9 cellular contexts compared by ENCODE assay signal in genomic region chr15:90099072-90099867, GRCh38. TPM values are rescaled to one million over a fixed set of nuclear protein-coding genes. Genes with fewer than 3 reads are reported as not detected.
A peak's percentile ranks its signal among the peaks of the same experiment; 100 is the strongest.
DNase-seq lines count a peak whose midpoint lies in the region; ATAC-seq and TF ChIP-seq lines count a peak whose summit lies in the region.
"Had no signal": no experiment of that assay in that cellular context is flagged by ENCODE, and none has a peak within 500 bp of the region (broad histone marks: within the 10 kb centered on the region; RNA-seq: fewer than 3 reads in every experiment).

No MANE protein-coding gene starts in this region.

- no peaks in the 10 kb centered on the region for H3K27me3 Mint-ChIP-seq in activated CD4-positive, alpha-beta memory T cell treated with anti-CD3 and anti-CD28 coated beads for 36 hours

- H4K20me1 ChIP-seq in fibroblast of lung (ENCODE audit: control insufficient read depth, extremely low read depth, insufficient read depth, low read length): no peaks in the 10 kb centered on the region

- no peak for TF ChIP-seq CTCF in fibroblast of lung (conservative IDR thresholded peaks at IDR 0.05 in 1 of 2, IDR thresholded peaks at IDR 0.05 in 1 of 2; ENCODE audit: low read depth in 1 of 2, low read length in 2 of 2)

- peaks cover 13% of the 10 kb centered on the region for H3K36me3 Mint-ChIP-seq in activated CD4-positive, alpha-beta memory T cell treated with anti-CD3 and anti-CD28 coated beads for 36 hours

- peak overlapping the region; percentile 86 for H3K4me3 Mint-ChIP-seq in activated CD4-positive, alpha-beta memory T cell treated with anti-CD3 and anti-CD28 coated beads for 36 hours

- ATAC-seq in GM21529 (IDR thresholded peaks at IDR 0.05; ENCODE audit: unreplicated experiment): peak; percentile 23
- ATAC-seq in stimulated activated naive CD8-positive, alpha-beta T cell treated with anti-CD3 and anti-CD28 coated beads, Interleukin-15, Interleukin-2, amounts not matched to agents 100 U/mL and 50 U/mL, for 24 hours: no peak
- ATAC-seq in GM18867 (IDR thresholded peaks at IDR 0.05; ENCODE audit: unreplicated experiment): no peak

- CTCF ChIA-PET in activated CD4-positive, alpha-beta memory T cell treated with anti-CD3 and anti-CD28 coated beads for 36 hours (lab: Charles Lee): interaction anchor here (0.6 to 1.2 kb wide), 5 partner anchors 11 to 538 kb away, joined by 3 read pairs; no protein-coding TSS in a partner anchor

- no peaks in the 10 kb centered on the region for H3K27me3 ChIP-seq in fibroblast of lung (ENCODE audit: control insufficient read depth, insufficient read depth, low read length)

- no peak overlapping the region for H2AFZ ChIP-seq in fibroblast of lung (ENCODE audit: low read length)

- peaks cover 2% of the 10 kb centered on the region for H3K79me2 ChIP-seq in fibroblast of lung (ENCODE audit: control insufficient read depth, insufficient read depth, low read length)

- H3K4me1 Mint-ChIP-seq in activated CD4-positive, alpha-beta memory T cell treated with anti-CD3 and anti-CD28 coated beads for 36 hours (ENCODE audit: low read depth): peaks cover 75% of the 10 kb centered on the region

- no peaks in the 10 kb centered on the region for H3K9me3 Mint-ChIP-seq in activated CD4-positive, alpha-beta memory T cell treated with anti-CD3 and anti-CD28 coated beads for 36 hours

- peak overlapping the region; percentile 56 for H3K4me2 ChIP-seq in fibroblast of lung (ENCODE audit: extremely low read depth, insufficient read depth, low read length)

- DNase-seq in activated CD4-positive, alpha-beta memory T cell treated with anti-CD3 and anti-CD28 coated beads for 36 hours: peak; percentile 49
- DNase-seq in fibroblast of lung (ENCODE audit: low read depth in 2 of 2) (no peak), NOMO-1 treated with DMSO at 0.1 percent for 48 hours (lab: John Stamatoyannopoulos, UW; ENCODE audit: unreplicated experiment) (no peak), AG08396 (ENCODE audit: low spot score) (no peak), NCI-H2107 (lab: John Stamatoyannopoulos, UW) (no peak)
- peak; percentile 36 for DNase-seq in stimulated activated naive CD8-positive, alpha-beta T cell treated with anti-CD3 and anti-CD28 coated beads, Interleukin-15, Interleukin-2, amounts not matched to agents 100 U/mL and 50 U/mL, for 24 hours
- DNase-seq: midbrain had no signal

- POLR2A ChIA-PET in activated CD4-positive, alpha-beta memory T cell treated with anti-CD3 and anti-CD28 coated beads for 36 hours (lab: Charles Lee): interaction anchor here (0.9 to 1.5 kb wide), 4 partner anchors 62 to 205 kb away, joined by 3 to 6 read pairs (median 4); partner anchors contain the start of genes AP3S2 and NGRN

- H3K4me1 ChIP-seq in fibroblast of lung (ENCODE audit: control insufficient read depth, extremely low read depth, insufficient read depth, low read length): peaks cover 26% of the 10 kb centered on the region

- intact Hi-C loops in activated CD4-positive, alpha-beta memory T cell treated with anti-CD3 and anti-CD28 coated beads for 36 hours (cut with micrococcal nuclease): loop anchor here (5.0 to 10.0 kb wide), 3 partner anchors 87 to 306 kb away; no protein-coding TSS in a partner anchor

- H3K9me3 ChIP-seq in fibroblast of lung (ENCODE audit: control insufficient read depth, insufficient read depth, low read depth, low read length): no peaks in the 10 kb centered on the region

- H3K9ac ChIP-seq in fibroblast of lung (ENCODE audit: insufficient read depth, low read length): no peak overlapping the region

- H3K27ac Mint-ChIP-seq in activated CD4-positive, alpha-beta memory T cell treated with anti-CD3 and anti-CD28 coated beads for 36 hours: peak overlapping the region; percentile 82

- peak overlapping the region; percentile 23 for H3K27ac ChIP-seq in fibroblast of lung (ENCODE audit: insufficient read depth, low read length)

- H3K4me3 ChIP-seq in fibroblast of lung (replicated peaks in 1 of 4; ENCODE audit: control extremely low read depth in 1 of 4, insufficient read depth in 1 of 4, low read depth in 3 of 4, low read length in 4 of 4): no peak overlapping the region

- no peaks in the 10 kb centered on the region for H3K36me3 ChIP-seq in fibroblast of lung (ENCODE audit: control insufficient read depth, insufficient read depth, low read length)

RNA-seq across cellular contexts. Expression of gene IDH2, which starts 3.0 kb away (rescaled TPM):
- 100 to 1,000 TPM; 170 to 175 TPM for total RNA-seq in activated CD4-positive, alpha-beta memory T cell treated with anti-CD3 and anti-CD28 coated beads for 36 hours
- 21.8 and 47.9 TPM in 2 replicates for total RNA-seq in fibroblast of lung
- 39.9 and 66.0 TPM in 2 replicates for polyA plus RNA-seq in fibroblast of lung
- 55.9 and 86.3 TPM in 2 replicates for polyA plus RNA-seq in fibroblast of lung (2012)
- polyA minus RNA-seq in fibroblast of lung (ENCODE audit: low replicate concordance): 73.0 and 114 TPM in 2 replicates

Comparison
In these comparisons a context has a peak if more than half of its experiments do, and no peak if none do; other contexts are left out.
1. DNase-seq: peak in activated CD4-positive, alpha-beta memory T cell treated with anti-CD3 and anti-CD28 coated beads for 36 hours (single experiment) and stimulated activated naive CD8-positive, alpha-beta T cell treated with anti-CD3 and anti-CD28 coated beads, Interleukin-15, Interleukin-2, amounts not matched to agents 100 U/mL and 50 U/mL, for 24 hours (single experiment); none in fibroblast of lung (0 of 2), NOMO-1 treated with DMSO at 0.1 percent for 48 hours (single experiment), AG08396 (single experiment) and NCI-H2107 (single experiment).